1 cellular context compared by ENCODE assay signal in genomic region chr7:101436226-101436745, GRCh38.
TF ChIP-seq lines count a peak whose summit lies in the region.

No MANE protein-coding gene starts in this region.

TF ChIP-seq in H1, 55 proteins besides CTCF, POLR2A, EP300 and RAD21:
- TF ChIP-seq SAP30 (IDR thresholded peaks at IDR 0.05; ENCODE audit: insufficient read depth, insufficient replicate concordance, low read length) (no peak), POU5F1 (IDR thresholded peaks at IDR 0.05; ENCODE audit: low read depth, low read length) (no peak), RFX5 (IDR thresholded peaks at IDR 0.05; ENCODE audit: borderline replicate concordance, low read depth, low read length) (no peak), USF2 (IDR thresholded peaks at IDR 0.05; ENCODE audit: low read length) (no peak), SIRT6 (IDR thresholded peaks at IDR 0.05; ENCODE audit: low read length) (no peak), EGR1 (IDR thresholded peaks at IDR 0.05; ENCODE audit: borderline replicate concordance, low read depth, low read length) (no peak), ASH2L (IDR thresholded peaks at IDR 0.05; ENCODE audit: low read length) (no peak), CREB1 (IDR thresholded peaks at IDR 0.05) (no peak), HDAC6 (IDR thresholded peaks at IDR 0.05; ENCODE audit: low read depth, low read length) (no peak), KDM5A (IDR thresholded peaks at IDR 0.05; ENCODE audit: low read length) (no peak), E2F6 (IDR thresholded peaks at IDR 0.05) (no peak), KDM1A (IDR thresholded peaks at IDR 0.05; ENCODE audit: borderline replicate concordance, low read length) (no peak), SUZ12 (IDR thresholded peaks at IDR 0.05; ENCODE audit: low read length) (no peak), CHD1 (IDR thresholded peaks at IDR 0.05; ENCODE audit: low read depth, low read length) (no peak)
